Comparison of ENCODE assay signal across 1 cellular context in the genomic region with DNA sequence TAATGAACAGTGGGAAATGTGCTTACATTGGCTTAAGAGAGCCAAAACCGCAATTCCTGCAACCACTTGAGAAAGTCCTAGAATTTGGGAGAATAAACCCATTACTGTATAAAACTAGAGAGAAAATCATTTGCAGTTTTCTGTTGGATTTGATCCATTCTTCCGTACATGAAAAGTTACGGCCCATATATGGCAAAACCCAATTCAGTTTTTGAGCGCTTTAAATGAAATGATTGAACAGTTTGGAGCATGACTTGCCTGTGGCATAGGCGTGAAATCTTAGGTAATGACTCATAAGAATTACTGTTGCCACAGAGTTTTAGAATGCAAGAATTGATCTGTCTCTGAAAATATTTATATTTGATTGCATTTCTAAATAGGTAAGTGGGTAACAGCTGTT.
TF ChIP-seq lines count a peak whose summit lies in the region.

No MANE protein-coding gene starts in this region.

TF ChIP-seq in IMR-90, 13 proteins besides CTCF, POLR2A, EP300 and RAD21 (continued from another document):
- no peak for TF ChIP-seq BHLHE40 (IDR thresholded peaks at IDR 0.05; ENCODE audit: low read depth, low read length)
- TF ChIP-seq SMC3 (IDR thresholded peaks at IDR 0.05; ENCODE audit: low read depth, low read length) = no peak
- no peak for TF ChIP-seq RCOR1 (IDR thresholded peaks at IDR 0.05; ENCODE audit: insufficient replicate concordance, low read length)
- TF ChIP-seq FOS (IDR thresholded peaks at IDR 0.05; ENCODE audit: low read depth, low read length) = no peak
- TF ChIP-seq CHD1 (IDR thresholded peaks at IDR 0.05; ENCODE audit: low read depth, low read length) = no peak
- no peak for TF ChIP-seq CEBPB (IDR thresholded peaks at IDR 0.05; ENCODE audit: low read depth, low read length)
- TF ChIP-seq MAFK (IDR thresholded peaks at IDR 0.05; ENCODE audit: low read depth, low read length) = no peak
